12 cellular contexts compared by ENCODE assay signal in genomic region chr1:39413902-39414528, GRCh38.
DNase-seq lines count a peak whose midpoint lies in the region; ATAC-seq and TF ChIP-seq lines count a peak whose summit lies in the region.
"Had no signal": no experiment of that assay in that cellular context is flagged by ENCODE, and none has a peak within 500 bp of the region (broad histone marks: within the 10 kb centered on the region; RNA-seq: fewer than 3 reads in every experiment).

No MANE protein-coding gene starts in this region.

- H3K27ac Mint-ChIP-seq in naive thymus-derived CD8-positive, alpha-beta T cell: peak overlapping the region in 4 of 10 donors; percentile 20 to 67 (median 41)
- peak overlapping the region in 3 of 9 donors; percentile 24 to 51 (median 31) for H3K27ac Mint-ChIP-seq in naive thymus-derived CD4-positive, alpha-beta T cell
- H3K27ac Mint-ChIP-seq: activated CD4-positive, alpha-beta T cell treated with anti-CD3 and anti-CD28 coated beads, Interleukin-2, amount 10 ng/mL, durations not matched to agents 24 days and 14 days had no signal

- H3K4me1 ChIP-seq in BLaER1 treated with 17β-estradiol and CSF1 and Interleukin-3, amounts not matched to agents 10 nM and 100 nM: peaks cover 46 to 64% (median 56%) of the 10 kb centered on the region in 10 experiments
- H3K4me1 ChIP-seq in PC-9 (replicated peaks; ENCODE audit: insufficient read depth) (peaks cover 42% of the 10 kb centered on the region), psoas muscle (peaks cover 69% of the 10 kb centered on the region)
- H3K4me1 ChIP-seq in naive thymus-derived CD4-positive, alpha-beta T cell (ENCODE audit: control insufficient read depth in 2 of 2, insufficient read depth in 2 of 2, low read length in 2 of 2): peaks cover 7 to 20% of the 10 kb centered on the region in 2 donors

- H3K36me3 ChIP-seq in BLaER1 treated with 17β-estradiol and CSF1 and Interleukin-3, amounts not matched to agents 10 nM and 100 nM: peaks cover 26 to 75% (median 58%) of the 10 kb centered on the region in 11 experiments; a peak in 21 of 22 replicates
- H3K36me3 ChIP-seq in PC-9 (ENCODE audit: low read depth): peaks cover 14% of the 10 kb centered on the region; the same call in 1 of the 2 replicates
- peaks cover 0 to 14% of the 10 kb centered on the region in 2 donors for H3K36me3 ChIP-seq in psoas muscle (ENCODE audit: insufficient read depth in 1 of 2, low read depth in 1 of 2)
- H3K36me3 ChIP-seq in naive thymus-derived CD4-positive, alpha-beta T cell (ENCODE audit: control insufficient read depth in 2 of 3, insufficient read depth in 3 of 3, low read length in 3 of 3): peaks cover 3 to 18% (median 8%) of the 10 kb centered on the region in 3 experiments

- ATAC-seq in psoas muscle: peak; percentile 51 to 69 (median 60)
- no peak for ATAC-seq in naive thymus-derived CD8-positive, alpha-beta T cell
- no peak for ATAC-seq in naive thymus-derived CD4-positive, alpha-beta T cell

- TF ChIP-seq CTCF in PC-9 (conservative IDR thresholded peaks at IDR 0.05) (no peak), fibroblast of pulmonary artery (IDR thresholded peaks at IDR 0.05; ENCODE audit: low read length, missing control alignments) (no peak), psoas muscle (IDR thresholded peaks at IDR 0.05) (no peak)

- no peaks in the 10 kb centered on the region for H3K9me3 ChIP-seq in BLaER1 treated with 17β-estradiol and CSF1 and Interleukin-3, amounts not matched to agents 10 nM and 100 nM (replicated peaks in 1 of 11)
- H3K9me3 ChIP-seq in PC-9 (ENCODE audit: insufficient read depth, low read depth): no peaks in the 10 kb centered on the region
- H3K9me3 ChIP-seq in psoas muscle: no peaks in the 10 kb centered on the region
- no peaks in the 10 kb centered on the region for H3K9me3 ChIP-seq in naive thymus-derived CD4-positive, alpha-beta T cell (ENCODE audit: control insufficient read depth in 2 of 3, low read length in 3 of 3)

- H3K4me2 ChIP-seq in BLaER1 treated with 17β-estradiol and CSF1 and Interleukin-3, amounts not matched to agents 10 nM and 100 nM: peak overlapping the region; percentile 15 to 67 (median 43); a peak in 18 of 22 replicates
- H3K4me2 ChIP-seq in PC-9: peak overlapping the region; percentile 40

- POLR2A ChIA-PET in PC-9 (lab: Charles Lee; ENCODE audit: unreplicated experiment): no interaction called here
- POLR2A ChIA-PET in naive thymus-derived CD8-positive, alpha-beta T cell (lab: Charles Lee): interaction anchor here (1.3 kb wide), 1 partner anchor 15 kb away, joined by 3 read pairs; no protein-coding TSS in a partner anchor
- POLR2A ChIA-PET in naive thymus-derived CD4-positive, alpha-beta T cell (lab: Charles Lee): no interaction called here

- H3K79me2 ChIP-seq in PC-9 (ENCODE audit: low read depth): peaks cover 70% of the 10 kb centered on the region

- intact Hi-C loops in PC-9 (cut with micrococcal nuclease; ENCODE audit: unreplicated experiment): loop anchor here (10.0 kb wide), 1 partner anchor 59 kb away; no protein-coding TSS in a partner anchor
- intact Hi-C loops in psoas muscle (cut with DNase I): loop anchor here in 1 of 2 donors (10.0 kb wide), 1 partner anchor 319 kb away; no protein-coding TSS in a partner anchor
- intact Hi-C loops in naive thymus-derived CD4-positive, alpha-beta T cell (cut with micrococcal nuclease): loop anchor here in 1 of 2 donors (5.0 to 10.0 kb wide), 2 partner anchors 147 to 559 kb away; partner anchors contain the start of gene RRAGC

- CTCF ChIA-PET in PC-9 (lab: Charles Lee): interaction anchor here (0.6 kb wide), 1 partner anchor 33 kb away, joined by 4 read pairs; no protein-coding TSS in a partner anchor
- CTCF ChIA-PET in naive thymus-derived CD4-positive, alpha-beta T cell (lab: Charles Lee): interaction anchor here (1.2 kb wide), 1 partner anchor 155 kb away, joined by 3 read pairs; no protein-coding TSS in a partner anchor

- no peaks in the 10 kb centered on the region for H3K27me3 Mint-ChIP-seq in naive thymus-derived CD8-positive, alpha-beta T cell
- no peaks in the 10 kb centered on the region for H3K27me3 Mint-ChIP-seq in naive thymus-derived CD4-positive, alpha-beta T cell
- H3K27me3 Mint-ChIP-seq: activated CD4-positive, alpha-beta T cell treated with anti-CD3 and anti-CD28 coated beads, Interleukin-2, amount 10 ng/mL, durations not matched to agents 24 days and 14 days; CD8-positive, alpha-beta memory T cell had no signal

- H3K9me3 Mint-ChIP-seq in naive thymus-derived CD8-positive, alpha-beta T cell: no peaks in the 10 kb centered on the region
- H3K9me3 Mint-ChIP-seq in naive thymus-derived CD4-positive, alpha-beta T cell: no peaks in the 10 kb centered on the region
- H3K9me3 Mint-ChIP-seq: activated CD4-positive, alpha-beta T cell treated with anti-CD3 and anti-CD28 coated beads, Interleukin-2, amount 10 ng/mL, durations not matched to agents 24 days and 14 days; CD8-positive, alpha-beta memory T cell had no signal

- no TSS peak for BruUV-seq in PC-9 (replicated peaks; lab: Mats Ljungman, UMichigan)

- H3K4me3 Mint-ChIP-seq in naive thymus-derived CD8-positive, alpha-beta T cell: no peak overlapping the region
- H3K4me3 Mint-ChIP-seq in naive thymus-derived CD4-positive, alpha-beta T cell: peak overlapping the region in 1 of 10 donors; percentile 26
- H3K4me3 Mint-ChIP-seq: activated CD4-positive, alpha-beta T cell treated with anti-CD3 and anti-CD28 coated beads, Interleukin-2, amount 10 ng/mL, durations not matched to agents 24 days and 14 days had no signal

- DNase-seq in PC-9 (no peak), fibroblast of pulmonary artery (ENCODE audit: low read depth) (no peak), psoas muscle (no peak), mesenteric fat pad (ENCODE audit: low spot score) (no peak)
- no peak for DNase-seq in activated CD4-positive, alpha-beta T cell treated with anti-CD3 and anti-CD28 coated beads for 1 hour
- no peak for DNase-seq in naive thymus-derived CD8-positive, alpha-beta T cell
- DNase-seq in naive thymus-derived CD4-positive, alpha-beta T cell: no peak
- DNase-seq: activated CD4-positive, alpha-beta T cell treated with anti-CD3 and anti-CD28 coated beads, Interleukin-2, amount 10 ng/mL, durations not matched to agents 24 days and 14 days; activated effector memory CD4-positive, alpha-beta T cell treated with Interleukin-2 at 50 U/mL for 16 hours; CD8-positive, alpha-beta memory T cell; NCI-H1694 treated with DMSO at 0.1 percent for 48 hours had no signal

- no peak overlapping the region for H3K27ac ChIP-seq in BLaER1 treated with 17β-estradiol and CSF1 and Interleukin-3, amounts not matched to agents 10 nM and 100 nM
- H3K27ac ChIP-seq in PC-9: no peak overlapping the region
- peak overlapping the region; percentile 54 for H3K27ac ChIP-seq in psoas muscle
- H3K27ac ChIP-seq in naive thymus-derived CD4-positive, alpha-beta T cell (ENCODE audit: low read depth, low read length): no peak overlapping the region

- H3K9ac ChIP-seq in BLaER1 treated with 17β-estradiol and CSF1 and Interleukin-3, amounts not matched to agents 10 nM and 100 nM: no peak overlapping the region; a peak in 2 of 22 replicates

- H3F3A ChIP-seq in PC-9 (ENCODE audit: insufficient read depth, low read depth): peaks cover 6% of the 10 kb centered on the region

- 41 to 62% (median 46%) methylated on average over 4 of the region's 4 CpGs for WGBS in psoas muscle, 3 donors

- H3K36me3 Mint-ChIP-seq in naive thymus-derived CD8-positive, alpha-beta T cell: peaks cover 0 to 31% (median 0%) of the 10 kb centered on the region in 3 donors
- H3K36me3 Mint-ChIP-seq in naive thymus-derived CD4-positive, alpha-beta T cell: peaks cover 0 to 26% (median 8%) of the 10 kb centered on the region in 5 donors

- peaks cover 32 to 65% (median 50%) of the 10 kb centered on the region in 4 donors for H3K4me1 Mint-ChIP-seq in naive thymus-derived CD8-positive, alpha-beta T cell
- H3K4me1 Mint-ChIP-seq in naive thymus-derived CD4-positive, alpha-beta T cell: peaks cover 32 to 64% (median 59%) of the 10 kb centered on the region in 7 donors

- H4K20me1 ChIP-seq in BLaER1 treated with 17β-estradiol and CSF1 and Interleukin-3, amounts not matched to agents 10 nM and 100 nM: peaks cover 77 to 97% (median 94%) of the 10 kb centered on the region in 11 experiments
- peaks cover 19% of the 10 kb centered on the region for H4K20me1 ChIP-seq in PC-9 (ENCODE audit: insufficient read depth)

- no peak overlapping the region for H2AFZ ChIP-seq in PC-9

- H3K4me3 ChIP-seq in BLaER1 treated with 17β-estradiol and CSF1 and Interleukin-3, amounts not matched to agents 10 nM and 100 nM: 0 out of 20 replicates have a peak overlapping the region, but pooled peaks of 1 of the 10 experiments have one; percentile 3
- no peak overlapping the region for H3K4me3 ChIP-seq in PC-9
- peak overlapping the region; percentile 13 for H3K4me3 ChIP-seq in fibroblast of pulmonary artery (replicated peaks; ENCODE audit: low read depth, low read length)
- peak overlapping the region; percentile 3 for H3K4me3 ChIP-seq in psoas muscle
- H3K4me3 ChIP-seq in naive thymus-derived CD4-positive, alpha-beta T cell (ENCODE audit: low read length): no peak overlapping the region

- no peaks in the 10 kb centered on the region for H3K9me2 ChIP-seq in PC-9 (ENCODE audit: insufficient read depth)

- no peaks in the 10 kb centered on the region for H3K27me3 ChIP-seq in BLaER1 treated with 17β-estradiol and CSF1 and Interleukin-3, amounts not matched to agents 10 nM and 100 nM
- H3K27me3 ChIP-seq in PC-9 (ENCODE audit: insufficient read depth, low read depth) (no peaks in the 10 kb centered on the region), psoas muscle (ENCODE audit: insufficient read depth in 3 of 3, low read length in 2 of 3) (no peaks in the 10 kb centered on the region)
- no peaks in the 10 kb centered on the region for H3K27me3 ChIP-seq in naive thymus-derived CD4-positive, alpha-beta T cell (ENCODE audit: control insufficient read depth in 2 of 2, insufficient read depth in 2 of 2, low read length in 2 of 2)

Comparison
In these comparisons a context has a peak if more than half of its experiments do, and no peak if none do; other contexts are left out.
1. H3K4me3 ChIP-seq: peak in fibroblast of pulmonary artery (single experiment) and psoas muscle (single experiment); none in PC-9 (single experiment) and naive thymus-derived CD4-positive, alpha-beta T cell (single experiment).
2. ATAC-seq: peak in psoas muscle (4 of 4); none in naive thymus-derived CD8-positive, alpha-beta T cell (0 of 2) and naive thymus-derived CD4-positive, alpha-beta T cell (single experiment).